18 cellular contexts compared by ENCODE assay signal in genomic region chr6:161265554-161265953, GRCh38.
"Had no signal": no experiment of that assay in that cellular context is flagged by ENCODE, and none has a peak within 500 bp of the region (broad histone marks: within the 10 kb centered on the region; RNA-seq: fewer than 3 reads in every experiment).

No MANE protein-coding gene starts in this region.

- DNase-seq: colonic mucosa; effector CD8-positive, alpha-beta T cell; esophagus squamous epithelium; glutamatergic neuron; islet precursor cell; natural killer cell; nucleus accumbens; pancreas; right cardiac atrium; stimulated activated CD4-positive, alpha-beta T cell treated with anti-CD3 and anti-CD28 coated beads, Interleukin-4, amount 100 ng/mL, for 1 hour; stimulated activated CD8-positive, alpha-beta memory T cell treated with anti-CD3 and anti-CD28 coated beads, Interleukin-4, amount 100 ng/mL, for 48 hours; stimulated activated naive CD8-positive, alpha-beta T cell treated with anti-CD3 and anti-CD28 coated beads, Interleukin-15, Interleukin-2, amounts not matched to agents 100 U/mL and 50 U/mL, for 24 hours; tibial artery had no signal

- H3K27ac Mint-ChIP-seq: mesothelial cell of epicardium, natural killer cell, progenitor cell of endocrine pancreas had no signal

- H3K9me3 ChIP-seq: colonic mucosa, esophagus squamous epithelium, gastroesophageal sphincter, pancreas, tibial artery had no signal

- H3K4me1 ChIP-seq: colonic mucosa, esophagus squamous epithelium, pancreas, tibial artery had no signal

- H3K4me3 ChIP-seq: colonic mucosa, esophagus squamous epithelium, gastroesophageal sphincter, pancreas, tibial artery had no signal

- H3K27me3 Mint-ChIP-seq: progenitor cell of endocrine pancreas had no signal

- H3K36me3 ChIP-seq: colonic mucosa, esophagus squamous epithelium, pancreas had no signal

- H3K9me3 Mint-ChIP-seq: mesothelial cell of epicardium; natural killer cell; stimulated activated effector memory CD8-positive, alpha-beta T cell treated with anti-CD3 and anti-CD28 coated beads, Interleukin-12 subunit alpha, Interleukin-12 subunit beta, amount 100 ng/mL, for 72 hours had no signal

- H3K4me3 Mint-ChIP-seq: mesothelial cell of epicardium; natural killer cell; stimulated activated effector memory CD8-positive, alpha-beta T cell treated with anti-CD3 and anti-CD28 coated beads, Interleukin-12 subunit alpha, Interleukin-12 subunit beta, amount 100 ng/mL, for 72 hours had no signal

- ATAC-seq: gastroesophageal sphincter; left lobe of liver; pancreas; right cardiac atrium; stimulated activated effector memory CD8-positive, alpha-beta T cell treated with anti-CD3 and anti-CD28 coated beads, Interleukin-12 subunit alpha, Interleukin-12 subunit beta, amount 100 ng/mL, for 72 hours; stimulated activated naive CD8-positive, alpha-beta T cell treated with anti-CD3 and anti-CD28 coated beads, Interleukin-15, Interleukin-2, amounts not matched to agents 100 U/mL and 50 U/mL, for 24 hours had no signal

- H3K27me3 ChIP-seq: colonic mucosa, esophagus squamous epithelium, gastroesophageal sphincter, pancreas, tibial artery had no signal

- H3K27ac ChIP-seq: colonic mucosa, esophagus squamous epithelium, gastroesophageal sphincter, pancreas, tibial artery had no signal
